17 cellular contexts compared by ENCODE assay signal in the genomic region with DNA sequence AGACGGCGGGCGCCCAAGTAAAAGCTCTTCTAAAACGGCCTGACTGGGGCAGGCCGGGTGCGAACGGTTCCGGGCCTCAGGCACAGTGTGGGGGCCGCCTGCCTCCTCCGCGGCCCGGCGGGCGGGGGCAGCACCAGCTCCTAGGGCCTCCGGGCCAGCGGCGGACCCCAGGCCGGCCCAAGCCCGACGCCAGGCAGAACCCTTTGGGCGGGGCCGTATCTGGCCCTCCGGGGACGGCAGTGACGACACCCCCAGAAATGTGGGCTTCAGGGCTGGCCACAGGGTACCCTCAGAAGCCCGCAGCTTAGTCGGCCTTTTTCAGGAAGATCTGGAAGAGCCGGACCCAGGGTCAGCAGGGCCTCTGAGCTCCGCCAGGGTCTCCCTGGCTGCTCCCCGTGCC. TPM values are rescaled to one million over a fixed set of nuclear protein-coding genes. Genes with fewer than 3 reads are reported as not detected.
"Had no signal": no experiment of that assay in that cellular context is flagged by ENCODE, and none has a peak within 500 bp of the region (broad histone marks: within the 10 kb centered on the region; RNA-seq: fewer than 3 reads in every experiment).

No MANE protein-coding gene starts in this region.

- H3K27me3 ChIP-seq: pancreas, transverse colon had no signal

- ATAC-seq: effector memory CD8-positive, alpha-beta T cell; left lobe of liver; natural killer cell; pancreas; stimulated activated memory B cell treated with anti-CD40 and anti-IgM and Interleukin-4, amounts not matched to agents 10 μg/mL and 1 μg/mL and 100 μg/mL, for 72 hours had no signal

- H3K27me3 Mint-ChIP-seq: activated naive CD8-positive, alpha-beta T cell; activated T-cell treated with anti-CD3 and anti-CD28 coated beads, Interleukin-2, amount 50 U/mL, for 24 hours; brain; dendritic cell treated with granulocyte-macrophage colony-stimulating factor and Interleukin-4, amounts not matched to agents 40 ng/mL and 50 ng/mL, for 4 days; effector memory CD8-positive, alpha-beta T cell; memory B cell; stimulated activated memory B cell treated with anti-CD40 and anti-IgM and Interleukin-4, amounts not matched to agents 10 μg/mL and 1 μg/mL and 100 μg/mL, for 72 hours had no signal

- H3K27ac Mint-ChIP-seq: activated naive CD8-positive, alpha-beta T cell; activated T-cell treated with anti-CD3 and anti-CD28 coated beads, Interleukin-2, amount 50 U/mL, for 24 hours; dendritic cell treated with granulocyte-macrophage colony-stimulating factor and Interleukin-4, amounts not matched to agents 40 ng/mL and 50 ng/mL, for 4 days had no signal

- H3K9me3 ChIP-seq: pancreas, transverse colon had no signal

- DNase-seq: activated CD4-positive, alpha-beta T cell treated with anti-CD3 and anti-CD28 coated beads, Interleukin-2, amount 50 U/mL, for 1 hour; activated gamma-delta T cell; activated T-cell treated with anti-CD3 and anti-CD28 coated beads, Interleukin-2, amount 50 U/mL, for 24 hours; amygdala; effector memory CD8-positive, alpha-beta T cell; natural killer cell; T-helper 2 cell; transverse colon had no signal

- H3K36me3 Mint-ChIP-seq: natural killer cell had no signal

- H3K4me3 ChIP-seq: pancreas, skin epidermis, transverse colon had no signal

- H3K4me3 Mint-ChIP-seq: activated naive CD8-positive, alpha-beta T cell; activated T-cell treated with anti-CD3 and anti-CD28 coated beads, Interleukin-2, amount 50 U/mL, for 24 hours; dendritic cell treated with granulocyte-macrophage colony-stimulating factor and Interleukin-4, amounts not matched to agents 40 ng/mL and 50 ng/mL, for 4 days; memory B cell had no signal

- H3K9me3 Mint-ChIP-seq: activated T-cell treated with anti-CD3 and anti-CD28 coated beads, Interleukin-2, amount 50 U/mL, for 24 hours; brain; dendritic cell treated with granulocyte-macrophage colony-stimulating factor and Interleukin-4, amounts not matched to agents 40 ng/mL and 50 ng/mL, for 4 days; effector memory CD8-positive, alpha-beta T cell; memory B cell; natural killer cell; stimulated activated memory B cell treated with anti-CD40 and anti-IgM and Interleukin-4, amounts not matched to agents 10 μg/mL and 1 μg/mL and 100 μg/mL, for 72 hours had no signal

RNA-seq across cellular contexts. Expression of gene LTC4S, which starts 4.0 kb away (rescaled TPM):
- total RNA-seq: glomerular endothelial cell had no signal
